In the genomic region with DNA sequence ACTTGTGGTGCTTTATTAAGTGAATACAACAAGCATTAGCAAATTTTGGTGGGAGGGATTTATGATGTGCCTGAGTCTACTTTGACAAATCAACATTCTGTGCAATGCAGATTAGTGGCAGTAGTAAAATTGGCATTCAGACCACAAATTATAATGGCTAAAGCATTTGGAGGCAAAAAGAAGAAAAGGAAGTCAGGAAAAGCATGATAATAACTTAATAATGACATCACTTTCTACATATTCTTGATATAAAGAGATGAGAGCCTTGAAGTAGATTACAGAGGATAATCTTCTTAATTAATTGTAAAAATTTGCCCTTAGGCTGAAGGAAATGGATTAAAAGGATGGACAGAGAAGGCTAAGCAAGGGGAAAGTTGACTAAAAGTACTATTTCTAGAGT, we compare ENCODE assay signal across 30 cellular contexts.
"Had no signal": no experiment of that assay in that cellular context is flagged by ENCODE, and none has a peak within 500 bp of the region (broad histone marks: within the 10 kb centered on the region; RNA-seq: fewer than 3 reads in every experiment).

No MANE protein-coding gene starts in this region.

- H3K27me3 ChIP-seq: sigmoid colon, tibial nerve, uterus had no signal

- H3K4me3 ChIP-seq: left ventricle myocardium inferior, mucosa of descending colon, pancreas, prostate gland, sigmoid colon, smooth muscle cell, tibial nerve, uterus had no signal

- H3K36me3 ChIP-seq: left ventricle myocardium inferior, pancreas, prostate gland, sigmoid colon, tibial nerve, uterus had no signal

- H3K4me2 ChIP-seq: smooth muscle cell had no signal

- H3K4me1 ChIP-seq: left ventricle myocardium inferior, pancreas, prostate gland, tibial nerve, uterus had no signal

- H3K9me3 Mint-ChIP-seq: nephron; neural crest cell; stimulated activated memory B cell treated with anti-CD40 and anti-IgM and Interleukin-4, amounts not matched to agents 10 μg/mL and 1 μg/mL and 100 μg/mL, for 72 hours; stimulated activated naive CD8-positive, alpha-beta T cell treated with anti-CD3 and anti-CD28 coated beads, Interleukin-15, amount 100 ng/mL, for 72 hours; type B pancreatic cell had no signal

- DNase-seq: hypothalamus; immature natural killer cell; kidney; left ventricle myocardium inferior; midbrain; mucosa of descending colon; naive thymus-derived CD4-positive, alpha-beta T cell; nucleus accumbens; pancreas; posterior cingulate gyrus; retina; right cardiac atrium; sigmoid colon; stimulated activated CD4-positive, alpha-beta T cell treated with anti-CD3 and anti-CD28 coated beads, Interleukin-1b, Interleukin-23, amount 100 ng/mL, for 48 hours; stimulated activated CD4-positive, alpha-beta T cell treated with anti-CD3 and anti-CD28 coated beads, Interleukin-2, amount 100 ng/mL, for 48 hours; stimulated activated CD4-positive, alpha-beta T cell treated with anti-CD3 and anti-CD28 coated beads, Interleukin-4, amount 100 ng/mL, for 4 hours; stimulated activated CD8-positive, alpha-beta memory T cell treated with anti-CD3 and anti-CD28 coated beads, Interleukin-4, amount 100 ng/mL, for 48 hours; stimulated activated naive CD4-positive, alpha-beta T cell treated with Interleukin-2 at 50 U/mL for 16 hours; stimulated activated naive CD8-positive, alpha-beta T cell treated with anti-CD3 and anti-CD28 coated beads, Interleukin-15, amount 100 ng/mL, for 72 hours; substantia nigra; uterus had no signal

- H3K4me1 Mint-ChIP-seq: immature natural killer cell; memory B cell; naive thymus-derived CD4-positive, alpha-beta T cell; nephron; neural crest cell; stimulated activated memory B cell treated with anti-CD40 and anti-IgM and Interleukin-4, amounts not matched to agents 10 μg/mL and 1 μg/mL and 100 μg/mL, for 72 hours; stimulated activated naive CD8-positive, alpha-beta T cell treated with anti-CD3 and anti-CD28 coated beads, Interleukin-15, amount 100 ng/mL, for 72 hours had no signal

- H3K27ac ChIP-seq: left ventricle myocardium inferior, pancreas, prostate gland, sigmoid colon, tibial nerve, uterus had no signal

- FAIRE-seq: islet of Langerhans, kidney, pancreas had no signal

- H3K36me3 Mint-ChIP-seq: immature natural killer cell; memory B cell; naive thymus-derived CD4-positive, alpha-beta T cell; stimulated activated memory B cell treated with anti-CD40 and anti-IgM and Interleukin-4, amounts not matched to agents 10 μg/mL and 1 μg/mL and 100 μg/mL, for 72 hours; type B pancreatic cell had no signal

- ATAC-seq: mucosa of descending colon; naive thymus-derived CD4-positive, alpha-beta T cell; pancreas; right cardiac atrium; stimulated activated memory B cell treated with anti-CD40 and anti-IgM and Interleukin-4, amounts not matched to agents 10 μg/mL and 1 μg/mL and 100 μg/mL, for 72 hours; stimulated activated naive CD8-positive, alpha-beta T cell treated with anti-CD3 and anti-CD28 coated beads, Interleukin-15, amount 100 ng/mL, for 72 hours had no signal

- H3K27me3 Mint-ChIP-seq: memory B cell; naive thymus-derived CD4-positive, alpha-beta T cell; stimulated activated memory B cell treated with anti-CD40 and anti-IgM and Interleukin-4, amounts not matched to agents 10 μg/mL and 1 μg/mL and 100 μg/mL, for 72 hours; stimulated activated naive CD8-positive, alpha-beta T cell treated with anti-CD3 and anti-CD28 coated beads, Interleukin-15, amount 100 ng/mL, for 72 hours; type B pancreatic cell had no signal

- H3K27ac Mint-ChIP-seq: immature natural killer cell; memory B cell; naive thymus-derived CD4-positive, alpha-beta T cell; nephron; stimulated activated memory B cell treated with anti-CD40 and anti-IgM and Interleukin-4, amounts not matched to agents 10 μg/mL and 1 μg/mL and 100 μg/mL, for 72 hours; stimulated activated naive CD8-positive, alpha-beta T cell treated with anti-CD3 and anti-CD28 coated beads, Interleukin-15, amount 100 ng/mL, for 72 hours; type B pancreatic cell had no signal

- H3K4me3 Mint-ChIP-seq: immature natural killer cell; memory B cell; naive thymus-derived CD4-positive, alpha-beta T cell; nephron; neural crest cell; stimulated activated memory B cell treated with anti-CD40 and anti-IgM and Interleukin-4, amounts not matched to agents 10 μg/mL and 1 μg/mL and 100 μg/mL, for 72 hours; stimulated activated naive CD8-positive, alpha-beta T cell treated with anti-CD3 and anti-CD28 coated beads, Interleukin-15, amount 100 ng/mL, for 72 hours; type B pancreatic cell had no signal

- H3K9me3 ChIP-seq: left ventricle myocardium inferior, mucosa of descending colon, pancreas, prostate gland, sigmoid colon, tibial nerve, uterus had no signal
